21 cellular contexts compared by ENCODE assay signal in the genomic region with DNA sequence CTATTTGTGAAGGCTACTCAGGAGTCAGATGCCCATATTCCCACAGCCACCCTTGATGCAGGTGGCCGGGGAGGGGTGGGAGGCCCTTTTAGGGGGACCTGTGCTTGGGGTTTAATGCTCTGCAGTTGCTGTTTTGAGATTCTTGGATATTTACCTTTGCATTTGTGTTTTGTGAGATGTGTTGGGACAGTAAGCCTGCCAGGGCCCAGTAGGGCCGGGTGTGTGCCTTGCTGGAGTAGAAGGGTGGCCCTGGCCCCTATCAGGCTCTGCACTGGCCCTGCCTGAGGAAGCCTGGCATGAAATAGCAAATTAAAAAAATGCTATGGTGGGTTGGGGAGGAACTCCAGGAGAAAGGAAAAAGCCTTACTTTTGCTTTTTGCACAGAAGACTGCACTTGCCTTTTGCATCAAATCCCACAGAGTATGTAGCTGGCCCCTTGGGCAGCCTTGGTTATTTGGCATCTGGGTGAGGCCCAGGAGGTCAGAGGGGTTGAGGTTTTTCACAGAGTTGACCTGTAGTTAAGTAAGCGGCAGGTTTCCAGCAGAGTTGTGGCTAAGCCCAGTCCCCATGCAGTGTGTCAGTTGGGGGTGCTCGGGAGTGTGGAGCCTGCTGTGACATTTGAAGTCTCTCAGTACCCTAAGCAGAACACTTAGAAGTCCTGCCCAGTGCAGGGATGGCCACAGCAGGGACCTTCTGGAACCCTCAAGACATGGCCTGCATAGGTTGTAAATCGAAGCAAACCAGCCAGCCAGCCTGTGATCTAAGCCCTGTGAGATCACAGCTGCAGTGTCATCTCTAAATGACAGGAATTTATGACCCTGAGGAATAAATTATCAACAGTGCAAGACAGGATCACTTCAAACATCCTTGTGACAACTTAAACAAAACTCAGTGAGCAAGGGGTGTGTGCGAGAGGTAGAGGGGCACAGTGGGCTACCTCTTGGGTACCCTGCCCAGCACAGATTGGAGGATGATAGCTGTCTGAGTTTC.
DNase-seq lines count a peak whose midpoint lies in the region; ATAC-seq and TF ChIP-seq lines count a peak whose summit lies in the region.
"Had no signal": no experiment of that assay in that cellular context is flagged by ENCODE, and none has a peak within 500 bp of the region (broad histone marks: within the 10 kb centered on the region; RNA-seq: fewer than 3 reads in every experiment).

No MANE protein-coding gene starts in this region.

- peak overlapping the region in 4 of 11 experiments; percentile 7 to 44 (median 18); a peak in 5 of 22 replicates for H3K9ac ChIP-seq in BLaER1 treated with 17β-estradiol and CSF1 and Interleukin-3, amounts not matched to agents 10 nM and 100 nM
- H3K9ac ChIP-seq in Karpas-422 (ENCODE audit: low read length) = peak overlapping the region; percentile 46
- H3K9ac ChIP-seq: SK-N-SH had no signal

- ATAC-seq in thoracic aorta (ENCODE audit: insufficient number of reproducible peaks, low FRiP score, low read depth) (no peak), HG03457 (IDR thresholded peaks at IDR 0.05; ENCODE audit: unreplicated experiment) (no peak), GM21447 (IDR thresholded peaks at IDR 0.05; ENCODE audit: unreplicated experiment) (no peak)
- ATAC-seq: A549, HepG2 had no signal

- H3K4me3 ChIP-seq in BLaER1 treated with 17β-estradiol and CSF1 and Interleukin-3, amounts not matched to agents 10 nM and 100 nM = no peak overlapping the region
- H3K4me3 ChIP-seq in Karpas-422 (ENCODE audit: low read length) (peak overlapping the region; percentile 38; the same call in 1 of the 2 replicates), thoracic aorta (no peak overlapping the region)
- H3K4me3 ChIP-seq: A549, PC-9 had no signal

- H3K27ac ChIP-seq in BLaER1 treated with 17β-estradiol and CSF1 and Interleukin-3, amounts not matched to agents 10 nM and 100 nM = no peak overlapping the region
- H3K27ac ChIP-seq in Karpas-422 (ENCODE audit: low read length) = peak overlapping the region; percentile 82
- peak overlapping the region; percentile 46 to 77 for H3K27ac ChIP-seq in thoracic aorta
- H3K27ac ChIP-seq: A549, PC-9 had no signal

- peak overlapping the region; percentile 67 to 87 (median 79) for H3K4me2 ChIP-seq in BLaER1 treated with 17β-estradiol and CSF1 and Interleukin-3, amounts not matched to agents 10 nM and 100 nM
- peak overlapping the region; percentile 66 for H3K4me2 ChIP-seq in Karpas-422 (ENCODE audit: low read depth, low read length, poor library complexity, severe bottlenecking)
- H3K4me2 ChIP-seq: A549, PC-9, SK-N-SH had no signal

- TF ChIP-seq CTCF in thoracic aorta (IDR thresholded peaks at IDR 0.05) = no peak

- 0 out of 22 replicates have a peak, but pooled peaks cover 0 to 2% (median 0%) of the 10 kb centered on the region in 11 experiments for H3K9me3 ChIP-seq in BLaER1 treated with 17β-estradiol and CSF1 and Interleukin-3, amounts not matched to agents 10 nM and 100 nM (replicated peaks in 1 of 11)
- H3K9me3 ChIP-seq in Karpas-422 (ENCODE audit: low read length) (no peaks in the 10 kb centered on the region), thoracic aorta (no peaks in the 10 kb centered on the region)
- H3K9me3 ChIP-seq: A549, SK-N-SH had no signal

- H3K79me2 ChIP-seq in Karpas-422 (ENCODE audit: low read length) = no peaks in the 10 kb centered on the region

- H4K20me1 ChIP-seq in BLaER1 treated with 17β-estradiol and CSF1 and Interleukin-3, amounts not matched to agents 10 nM and 100 nM = peaks cover 78 to 97% (median 95%) of the 10 kb centered on the region in 11 experiments; a peak in 21 of 22 replicates
- no peaks in the 10 kb centered on the region for H4K20me1 ChIP-seq in Karpas-422 (ENCODE audit: insufficient read depth, low read depth, low read length)

- H2AFZ ChIP-seq in Karpas-422 (ENCODE audit: low read length) = no peak overlapping the region
- H2AFZ ChIP-seq: PC-9 had no signal

- H3K36me3 ChIP-seq in BLaER1 treated with 17β-estradiol and CSF1 and Interleukin-3, amounts not matched to agents 10 nM and 100 nM = peaks cover 0 to 13% (median 0%) of the 10 kb centered on the region in 11 experiments; a peak in 4 of 22 replicates
- H3K36me3 ChIP-seq in Karpas-422 (ENCODE audit: insufficient read depth, low read length) (no peaks in the 10 kb centered on the region), thoracic aorta (no peaks in the 10 kb centered on the region)

- peak; percentile 79 for DNase-seq in Karpas-422
- DNase-seq in left kidney (ENCODE audit: low read depth, low spot score) = peak; percentile 52
- no peak for DNase-seq in thoracic aorta (ENCODE audit: low spot score)
- DNase-seq in T1000 (lab: John Stamatoyannopoulos, UW) = no peak
- DNase-seq: CD4-positive, CD25-positive, alpha-beta regulatory T cell; DMS79; H7; KBM-7; NCI-H1105; NCI-H146; NCI-H2029; NCI-H2227 treated with DMSO at 0.1 percent for 48 hours; NCI-H510A; PC-9; SIG-M5; SK-N-SH had no signal

- H3K9me2 ChIP-seq in Karpas-422 (replicated peaks; ENCODE audit: insufficient read depth, low read length) = no peaks in the 10 kb centered on the region
- H3K9me2 ChIP-seq: SK-N-SH had no signal

- H3K4me1 ChIP-seq in BLaER1 treated with 17β-estradiol and CSF1 and Interleukin-3, amounts not matched to agents 10 nM and 100 nM = peaks cover 74 to 87% (median 84%) of the 10 kb centered on the region in 10 experiments
- H3K4me1 ChIP-seq in Karpas-422 (ENCODE audit: low read length) (peaks cover 92% of the 10 kb centered on the region), thoracic aorta (ENCODE audit: control insufficient read depth in 1 of 2, low read depth in 2 of 2) (peaks cover 45 to 91% of the 10 kb centered on the region in 2 donors)
- H3K4me1 ChIP-seq: A549 had no signal

- peaks cover 0 to 26% (median 0%) of the 10 kb centered on the region in 11 experiments; a peak in 8 of 22 replicates for H3K27me3 ChIP-seq in BLaER1 treated with 17β-estradiol and CSF1 and Interleukin-3, amounts not matched to agents 10 nM and 100 nM
- H3K27me3 ChIP-seq in Karpas-422 (ENCODE audit: low read length) (no peaks in the 10 kb centered on the region), thoracic aorta (replicated peaks; ENCODE audit: insufficient read depth) (no peaks in the 10 kb centered on the region)

Comparison
In these comparisons a context has a peak if more than half of its experiments do, and no peak if none do; other contexts are left out.
1. H3K27ac ChIP-seq: peak in Karpas-422 (single experiment) and thoracic aorta (2 of 2); none in BLaER1 treated with 17β-estradiol and CSF1 and Interleukin-3, amounts not matched to agents 10 nM and 100 nM (0 of 11).
2. DNase-seq: peak in Karpas-422 (single experiment) and left kidney (single experiment); none in thoracic aorta (single experiment) and T1000 (single experiment).